Comparison of ENCODE assay signal across 8 cellular contexts in the genomic region with DNA sequence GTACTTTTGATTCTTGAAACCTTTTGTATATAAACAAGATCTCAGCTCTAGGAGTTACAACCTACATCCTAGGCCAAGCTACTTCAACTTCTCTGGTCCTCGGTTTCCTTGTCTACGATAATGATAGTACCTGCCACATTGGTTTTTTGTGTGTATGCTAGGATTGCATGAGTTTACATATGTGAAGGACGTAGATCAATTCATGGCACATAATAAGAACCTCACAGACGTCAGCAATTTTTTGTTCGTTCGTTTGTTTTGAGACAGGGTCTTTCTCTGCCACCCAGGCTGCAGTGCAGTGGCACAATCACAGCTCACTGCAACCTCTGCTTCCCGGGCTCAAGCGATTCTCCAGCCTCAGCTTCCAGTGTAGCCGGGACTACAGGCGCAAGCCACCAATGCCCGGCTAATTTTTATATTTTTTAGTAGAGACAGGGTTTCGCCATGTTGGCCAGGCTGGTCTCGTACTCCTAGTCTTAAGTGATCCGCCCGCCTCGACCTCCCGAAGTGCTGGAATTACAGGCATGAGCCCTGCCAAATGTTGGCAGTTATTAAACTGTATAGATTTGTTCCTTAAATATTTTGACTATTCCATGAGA. TPM values are rescaled to one million over a fixed set of nuclear protein-coding genes. Genes with fewer than 3 reads are reported as not detected.
DNase-seq lines count a peak whose midpoint lies in the region; ATAC-seq and TF ChIP-seq lines count a peak whose summit lies in the region.

No MANE protein-coding gene starts in this region.

- intact Hi-C loops in Calu3 (cut with micrococcal nuclease; ENCODE audit: unreplicated experiment) (loop anchor here (2.0 to 10.0 kb wide), 4 partner anchors 35 to 798 kb away; no protein-coding TSS in a partner anchor), natural killer cell (cut with micrococcal nuclease) (loop anchor here (2.0 kb wide), 1 partner anchor 134 kb away; a partner anchor contains a TSS)
- intact Hi-C loops in dendritic cell treated with granulocyte-macrophage colony-stimulating factor and Interleukin-4, amounts not matched to agents 40 ng/mL and 50 ng/mL, for 4 days (cut with micrococcal nuclease) = loop anchor here (2.0 kb wide), 1 partner anchor 134 kb away; a partner anchor contains a TSS

- H3K4me3 Mint-ChIP-seq in Calu3 (ENCODE audit: low read depth, unreplicated experiment) = peak overlapping the region; percentile 79
- H3K4me3 Mint-ChIP-seq in dendritic cell treated with granulocyte-macrophage colony-stimulating factor and Interleukin-4, amounts not matched to agents 40 ng/mL and 50 ng/mL, for 4 days = peak overlapping the region; percentile 87
- H3K4me3 Mint-ChIP-seq in natural killer cell = peak overlapping the region; percentile 88

- peak; percentile 7 to 13 (median 12) for ATAC-seq in natural killer cell
- ATAC-seq in GM18907 (IDR thresholded peaks at IDR 0.05; ENCODE audit: unreplicated experiment) = no peak

- TSS peak; percentile 98 for BruUV-seq in Calu3 (replicated peaks; lab: Mats Ljungman, UMichigan)

- CTCF ChIA-PET in Calu3 (lab: Charles Lee) = interaction anchor here (0.7 to 1.5 kb wide), 2 partner anchors 137 to 221 kb away, joined by 4 to 5 read pairs; no protein-coding TSS in a partner anchor

- H3K36me3 Mint-ChIP-seq in Calu3 (ENCODE audit: insufficient read depth, unreplicated experiment) = peaks cover 34% of the 10 kb centered on the region
- H3K36me3 Mint-ChIP-seq in dendritic cell treated with granulocyte-macrophage colony-stimulating factor and Interleukin-4, amounts not matched to agents 40 ng/mL and 50 ng/mL, for 4 days (ENCODE audit: low read depth) = peaks cover 27% of the 10 kb centered on the region
- no peaks in the 10 kb centered on the region for H3K36me3 Mint-ChIP-seq in natural killer cell

- peak; percentile 4 for DNase-seq in Calu3
- DNase-seq in NCI-H2029 (lab: John Stamatoyannopoulos, UW) = peak; percentile 36
- DNase-seq in natural killer cell = no peak
- DNase-seq in stimulated activated naive CD4-positive, alpha-beta T cell treated with Interleukin-2 at 50 U/mL for 16 hours (lab: John Stamatoyannopoulos, UW) = no peak
- DNase-seq in cerebellar nuclear complex (lab: John Stamatoyannopoulos, UW) = no peak
- no peak for DNase-seq in NCI-H1694 treated with DMSO at 0.1 percent for 48 hours (lab: John Stamatoyannopoulos, UW)

- no peaks in the 10 kb centered on the region for H3K27me3 Mint-ChIP-seq in Calu3 (ENCODE audit: unreplicated experiment)
- H3K27me3 Mint-ChIP-seq in dendritic cell treated with granulocyte-macrophage colony-stimulating factor and Interleukin-4, amounts not matched to agents 40 ng/mL and 50 ng/mL, for 4 days = no peaks in the 10 kb centered on the region
- peaks cover 0 to 2% of the 10 kb centered on the region in 2 donors for H3K27me3 Mint-ChIP-seq in natural killer cell (ENCODE audit: low read depth in 2 of 2)

- TF ChIP-seq CTCF in Calu3 (IDR thresholded peaks at IDR 0.05; ENCODE audit: unreplicated experiment) (no peak), natural killer cell (IDR thresholded peaks at IDR 0.05) (no peak)

- H3K4me1 Mint-ChIP-seq in Calu3 (ENCODE audit: low read depth, unreplicated experiment) (peaks cover 6% of the 10 kb centered on the region), natural killer cell (peaks cover 14 to 24% of the 10 kb centered on the region in 2 donors)
- peaks cover 5% of the 10 kb centered on the region for H3K4me1 Mint-ChIP-seq in dendritic cell treated with granulocyte-macrophage colony-stimulating factor and Interleukin-4, amounts not matched to agents 40 ng/mL and 50 ng/mL, for 4 days (ENCODE audit: low read depth)

- H3K27ac Mint-ChIP-seq in Calu3 (ENCODE audit: unreplicated experiment) (peak overlapping the region; percentile 91), natural killer cell (peak overlapping the region; percentile 84 to 95)
- peak overlapping the region; percentile 95 for H3K27ac Mint-ChIP-seq in dendritic cell treated with granulocyte-macrophage colony-stimulating factor and Interleukin-4, amounts not matched to agents 40 ng/mL and 50 ng/mL, for 4 days

- H3K9me3 Mint-ChIP-seq in Calu3 (ENCODE audit: low read depth, unreplicated experiment) (no peaks in the 10 kb centered on the region), natural killer cell (no peaks in the 10 kb centered on the region)
- H3K9me3 Mint-ChIP-seq in dendritic cell treated with granulocyte-macrophage colony-stimulating factor and Interleukin-4, amounts not matched to agents 40 ng/mL and 50 ng/mL, for 4 days = no peaks in the 10 kb centered on the region

RNA-seq across cellular contexts. Expression of a gene that starts 0.7 kb away (rescaled TPM):
- total RNA-seq in Calu3 (2022) (95.1 and 101 TPM in 2 replicates), natural killer cell (10 to 100 TPM; 42.0 to 48.9 (median 42.3) TPM)

Comparison
In these comparisons a context has a peak if more than half of its experiments do, and no peak if none do; other contexts are left out.
1. DNase-seq: peak in Calu3 (single experiment) and NCI-H2029 (single experiment); none in natural killer cell (single experiment), stimulated activated naive CD4-positive, alpha-beta T cell treated with Interleukin-2 at 50 U/mL for 16 hours (single experiment), cerebellar nuclear complex (0 of 2) and NCI-H1694 treated with DMSO at 0.1 percent for 48 hours (single experiment).
2. Peak in every context shown above with its lines, with median percentiles within 50 percentile points of each other: H3K27ac Mint-ChIP-seq and H3K4me3 Mint-ChIP-seq.